ENCODE assay signal across 23 cellular contexts in the genomic region with DNA sequence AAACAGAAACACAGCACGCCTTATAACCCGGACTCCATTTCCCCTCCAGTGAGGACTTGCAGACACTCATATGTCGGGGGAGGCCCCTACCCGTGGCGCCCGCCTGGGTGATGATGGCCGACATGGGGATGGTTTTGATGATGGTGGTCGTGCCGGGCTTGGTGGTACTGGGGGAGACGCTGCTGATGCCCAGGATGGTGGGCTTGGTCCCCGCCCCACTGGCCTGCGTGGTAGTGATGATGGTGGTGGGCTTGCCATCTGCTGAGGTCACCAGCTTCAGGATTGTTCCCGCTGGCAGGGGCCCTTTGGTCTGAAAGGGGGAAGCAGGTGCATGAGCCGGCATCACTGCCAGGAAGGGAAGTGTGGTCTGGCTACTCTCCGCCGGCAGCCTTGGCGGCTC.
"Had no signal": no experiment of that assay in that cellular context is flagged by ENCODE, and none has a peak within 500 bp of the region (broad histone marks: within the 10 kb centered on the region; RNA-seq: fewer than 3 reads in every experiment).

No MANE protein-coding gene starts in this region.

- H3K36me3 Mint-ChIP-seq: activated naive CD8-positive, alpha-beta T cell had no signal

- H3K27ac Mint-ChIP-seq: activated CD8-positive, alpha-beta T cell treated with anti-CD3 and anti-CD28 coated beads, Interleukin-2, amount 10 ng/mL, durations not matched to agents 7 days and 5 days; activated naive CD4-positive, alpha-beta T cell treated with anti-CD3 and anti-CD28 coated beads for 36 hours; activated naive CD8-positive, alpha-beta T cell; brain; T-helper 17 cell; WTC11 had no signal

- ATAC-seq: activated CD8-positive, alpha-beta T cell treated with anti-CD3 and anti-CD28 coated beads, Interleukin-2, amount 10 ng/mL, durations not matched to agents 7 days and 5 days; T-helper 17 cell; WTC11 had no signal

- H3K4me3 Mint-ChIP-seq: activated CD8-positive, alpha-beta T cell treated with anti-CD3 and anti-CD28 coated beads, Interleukin-2, amount 10 ng/mL, durations not matched to agents 7 days and 5 days; activated naive CD4-positive, alpha-beta T cell treated with anti-CD3 and anti-CD28 coated beads for 36 hours; activated naive CD8-positive, alpha-beta T cell; brain; T-helper 17 cell; WTC11 had no signal

- H3K27me3 Mint-ChIP-seq: activated naive CD8-positive, alpha-beta T cell; brain; T-helper 17 cell had no signal

- H3K4me1 Mint-ChIP-seq: brain, WTC11 had no signal

- DNase-seq: activated CD4-positive, alpha-beta T cell treated with anti-CD3 and anti-CD28 coated beads for 48 hours; activated CD4-positive, alpha-beta T cell treated with anti-CD3 and anti-CD28 coated beads, Interleukin-2, amount 50 U/mL, for 4 hours; activated CD4-positive, CD25-positive, alpha-beta regulatory T cell treated with anti-CD3 and anti-CD28 coated beads, Interleukin-2, amount 50 U/mL, for 72 hours; activated CD8-positive, alpha-beta memory T cell treated with anti-CD3 and anti-CD28 coated beads, Interleukin-2, amount 50 U/mL, for 48 hours; activated CD8-positive, alpha-beta T cell treated with anti-CD3 and anti-CD28 coated beads, Interleukin-2, amount 10 ng/mL, durations not matched to agents 7 days and 5 days; activated effector memory CD4-positive, alpha-beta T cell treated with anti-CD3 and anti-CD28 coated beads, Interleukin-2, amount 50 U/mL, for 16 hours; activated naive CD4-positive, alpha-beta T cell treated with anti-CD3 and anti-CD28 coated beads for 36 hours; activated T-cell treated with anti-CD3 and anti-CD28 coated beads, Interleukin-2, amount 50 U/mL, for 1 hour; amygdala; Kasumi-1; KBM-7; NCI-H1048; NCI-H146; NCI-H187 treated with DMSO at 0.1 percent for 48 hours; NCI-H2081 treated with DMSO at 0.1 percent for 48 hours; NCI-H446; NCI-H524; SIG-M5; T-helper 17 cell; T-helper 9 cell had no signal

- H3K9me3 Mint-ChIP-seq: activated naive CD4-positive, alpha-beta T cell treated with anti-CD3 and anti-CD28 coated beads for 36 hours; WTC11 had no signal
